In the genomic region with DNA sequence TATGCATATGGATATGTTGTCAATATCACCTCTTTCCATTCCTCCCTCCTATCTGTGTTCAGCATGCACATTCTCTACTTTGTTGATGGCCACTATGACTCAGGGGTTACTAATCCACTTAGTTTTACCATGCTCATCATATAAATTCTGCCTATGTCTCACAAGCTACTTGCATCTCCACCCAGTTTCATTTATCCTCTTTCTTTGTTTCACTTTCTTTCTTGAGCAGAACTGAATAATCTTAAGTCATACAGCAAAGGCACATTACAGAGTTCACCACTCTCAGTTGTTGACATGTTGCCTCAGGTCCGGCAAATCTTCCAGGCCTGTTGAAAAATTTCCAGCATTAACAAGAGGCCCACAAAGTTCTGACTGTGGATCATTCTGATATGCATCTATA, we compare ENCODE assay signal across 8 cellular contexts.
DNase-seq lines count a peak whose midpoint lies in the region; ATAC-seq and TF ChIP-seq lines count a peak whose summit lies in the region.

No MANE protein-coding gene starts in this region.

- H3K36me3 Mint-ChIP-seq in activated naive CD4-positive, alpha-beta T cell treated with anti-CD3 and anti-CD28 coated beads, Interleukin-2, amount 10 ng/mL, durations not matched to agents 7 days and 5 days = no peaks in the 10 kb centered on the region
- no peaks in the 10 kb centered on the region for H3K36me3 Mint-ChIP-seq in immature natural killer cell

- 21% methylated on average over 1 of the region's 1 CpG for WGBS in prostate gland

- peak overlapping the region; percentile 50 for H3K4me3 Mint-ChIP-seq in activated naive CD4-positive, alpha-beta T cell treated with anti-CD3 and anti-CD28 coated beads, Interleukin-2, amount 10 ng/mL, durations not matched to agents 7 days and 5 days
- H3K4me3 Mint-ChIP-seq in immature natural killer cell = peak overlapping the region; percentile 52 to 75 (median 71)

- DNase-seq in GM10266 (ENCODE audit: extremely low spot score) (peak; percentile 43), immature natural killer cell (peak; percentile 31 to 57 (median 39)), cortex of kidney (lab: John Stamatoyannopoulos, UW) (no peak), prostate gland (ENCODE audit: low spot score) (no peak), NCI-H526 (lab: John Stamatoyannopoulos, UW) (no peak)
- peak; percentile 41 for DNase-seq in activated naive CD4-positive, alpha-beta T cell treated with anti-CD3 and anti-CD28 coated beads, Interleukin-2, amount 10 ng/mL, durations not matched to agents 7 days and 5 days

- CTCF ChIA-PET in activated naive CD4-positive, alpha-beta T cell treated with anti-CD3 and anti-CD28 coated beads, Interleukin-2, amount 10 ng/mL, durations not matched to agents 7 days and 5 days (lab: Charles Lee) = interaction anchor here (1.0 to 8.1 kb wide), 6 partner anchors 9 to 654 kb away, joined by 3 to 70 read pairs (median 6); no protein-coding TSS in a partner anchor

- H3K9me3 Mint-ChIP-seq in activated naive CD4-positive, alpha-beta T cell treated with anti-CD3 and anti-CD28 coated beads, Interleukin-2, amount 10 ng/mL, durations not matched to agents 7 days and 5 days = no peaks in the 10 kb centered on the region
- H3K9me3 Mint-ChIP-seq in immature natural killer cell = no peaks in the 10 kb centered on the region

- no peaks in the 10 kb centered on the region for H3K36me3 ChIP-seq in prostate gland

- no peaks in the 10 kb centered on the region for H3K4me1 ChIP-seq in prostate gland (replicated peaks)

- no peak for TF ChIP-seq CTCF in GM10266 (IDR thresholded peaks at IDR 0.05; ENCODE audit: control insufficient read depth, insufficient read depth, low read depth, missing control alignments)
- TF ChIP-seq CTCF in prostate gland (IDR thresholded peaks at IDR 0.05) = no peak

- no peak for TF ChIP-seq POLR2A in prostate gland (IDR thresholded peaks at IDR 0.05)

- peak overlapping the region; percentile 93 for H3K27ac Mint-ChIP-seq in activated naive CD4-positive, alpha-beta T cell treated with anti-CD3 and anti-CD28 coated beads, Interleukin-2, amount 10 ng/mL, durations not matched to agents 7 days and 5 days
- peak overlapping the region; percentile 78 to 91 (median 86) for H3K27ac Mint-ChIP-seq in immature natural killer cell

- peak overlapping the region in 1 of 2 donors; percentile 45 for H3K27ac ChIP-seq in prostate gland

- H3K9me3 ChIP-seq in prostate gland = no peaks in the 10 kb centered on the region

- no peak overlapping the region for H3K4me3 ChIP-seq in prostate gland

- peaks cover 9% of the 10 kb centered on the region for H3K27me3 Mint-ChIP-seq in activated naive CD4-positive, alpha-beta T cell treated with anti-CD3 and anti-CD28 coated beads, Interleukin-2, amount 10 ng/mL, durations not matched to agents 7 days and 5 days
- peaks cover 0 to 3% (median 0%) of the 10 kb centered on the region in 3 donors for H3K27me3 Mint-ChIP-seq in immature natural killer cell (ENCODE audit: low read depth in 3 of 3)

- ATAC-seq in GM21381 (IDR thresholded peaks at IDR 0.05; ENCODE audit: unreplicated experiment) = peak; percentile 84
- ATAC-seq in HG03571 (IDR thresholded peaks at IDR 0.05; ENCODE audit: unreplicated experiment) = peak; percentile 86

- intact Hi-C loops in prostate gland (cut with DNase I) = no loop called here

- no peaks in the 10 kb centered on the region for H3K27me3 ChIP-seq in prostate gland (replicated peaks; ENCODE audit: insufficient read depth)

- peaks cover 40% of the 10 kb centered on the region for H3K4me1 Mint-ChIP-seq in activated naive CD4-positive, alpha-beta T cell treated with anti-CD3 and anti-CD28 coated beads, Interleukin-2, amount 10 ng/mL, durations not matched to agents 7 days and 5 days
- peaks cover 31 to 36% of the 10 kb centered on the region in 2 donors for H3K4me1 Mint-ChIP-seq in immature natural killer cell

Comparison
In these comparisons a context has a peak if more than half of its experiments do, and no peak if none do; other contexts are left out.
1. DNase-seq: peak in GM10266 (single experiment), activated naive CD4-positive, alpha-beta T cell treated with anti-CD3 and anti-CD28 coated beads, Interleukin-2, amount 10 ng/mL, durations not matched to agents 7 days and 5 days (single experiment) and immature natural killer cell (3 of 3); none in cortex of kidney (single experiment), prostate gland (single experiment) and NCI-H526 (0 of 2).